In genomic region chr14:78254911-78255431, GRCh38 we compare ENCODE assay signal across 10 cellular contexts.
DNase-seq lines count a peak whose midpoint lies in the region; ATAC-seq and TF ChIP-seq lines count a peak whose summit lies in the region.
"Had no signal": no experiment of that assay in that cellular context is flagged by ENCODE, and none has a peak within 500 bp of the region (broad histone marks: within the 10 kb centered on the region; RNA-seq: fewer than 3 reads in every experiment).

No MANE protein-coding gene starts in this region.

- ATAC-seq in GM18861 (IDR thresholded peaks at IDR 0.05; ENCODE audit: unreplicated experiment) (no peak), HG03175 (IDR thresholded peaks at IDR 0.05; ENCODE audit: unreplicated experiment) (no peak), T-cell (replicated peaks in 1 of 4) (no peak)
- ATAC-seq: naive thymus-derived CD4-positive, alpha-beta T cell had no signal

- no peaks in the 10 kb centered on the region for H3K36me3 ChIP-seq in BLaER1 treated with 17β-estradiol and CSF1 and Interleukin-3, amounts not matched to agents 10 nM and 100 nM
- H3K36me3 ChIP-seq in HEK293 (ENCODE audit: control insufficient read depth in 2 of 2, insufficient read depth in 1 of 2, low read length in 2 of 2): no peaks in the 10 kb centered on the region
- H3K36me3 ChIP-seq in SK-N-SH (replicated peaks in 1 of 2; ENCODE audit: control insufficient read depth in 1 of 2, insufficient read depth in 2 of 2, low read length in 1 of 2): no peaks in the 10 kb centered on the region

- WGBS in SK-N-SH (ENCODE audit: low lambda C conversion rate): 40% methylated on average over 9 of the region's 9 CpGs

- H3K4me1 Mint-ChIP-seq in T-cell: no peaks in the 10 kb centered on the region

- TF ChIP-seq RAD21 in SK-N-SH (IDR thresholded peaks at IDR 0.05; ENCODE audit: low read length): no peak

- H3K4me3 ChIP-seq in BLaER1 treated with 17β-estradiol and CSF1 and Interleukin-3, amounts not matched to agents 10 nM and 100 nM: no peak overlapping the region
- H3K4me3 ChIP-seq in HEK293 (ENCODE audit: low read depth, low read length) (no peak overlapping the region), epithelial cell of proximal tubule (ENCODE audit: low read depth, low read length) (no peak overlapping the region), SK-N-SH (ENCODE audit: low read depth in 2 of 2, low read length in 1 of 2) (no peak overlapping the region)

- POLR2A ChIA-PET in HEK293 (lab: Yijun Ruan, JAX): no interaction called here
- POLR2A ChIA-PET in SK-N-SH (lab: Yijun Ruan, JAX): no interaction called here
- POLR2A ChIA-PET in T-cell (lab: Charles Lee): no interaction called here

- H3K4me1 ChIP-seq in BLaER1 treated with 17β-estradiol and CSF1 and Interleukin-3, amounts not matched to agents 10 nM and 100 nM: peaks cover 0 to 10% (median 7%) of the 10 kb centered on the region in 10 experiments; a peak in 15 of 20 replicates
- H3K4me1 ChIP-seq in HEK293 (ENCODE audit: control insufficient read depth, insufficient read depth, low read length) (no peaks in the 10 kb centered on the region), SK-N-SH (ENCODE audit: control insufficient read depth in 1 of 2, insufficient read depth in 2 of 2, low read depth in 1 of 2, low read length in 1 of 2) (no peaks in the 10 kb centered on the region)

- no peak overlapping the region for H2AFZ ChIP-seq in SK-N-SH (ENCODE audit: low read depth)

- H3K27ac Mint-ChIP-seq in T-cell: no peak overlapping the region
- H3K27ac Mint-ChIP-seq: endodermal cell; naive thymus-derived CD4-positive, alpha-beta T cell had no signal

- peaks cover 7 to 11% of the 10 kb centered on the region in 2 donors for H3K27me3 Mint-ChIP-seq in T-cell

- H4K20me1 ChIP-seq in BLaER1 treated with 17β-estradiol and CSF1 and Interleukin-3, amounts not matched to agents 10 nM and 100 nM: no peaks in the 10 kb centered on the region
- no peaks in the 10 kb centered on the region for H4K20me1 ChIP-seq in SK-N-SH (ENCODE audit: insufficient read depth)

- peaks cover 0 to 13% (median 0%) of the 10 kb centered on the region in 3 donors for H3K9me3 Mint-ChIP-seq in T-cell
- H3K9me3 Mint-ChIP-seq: endodermal cell had no signal

- H3K9ac ChIP-seq in BLaER1 treated with 17β-estradiol and CSF1 and Interleukin-3, amounts not matched to agents 10 nM and 100 nM: no peak overlapping the region
- H3K9ac ChIP-seq in SK-N-SH: no peak overlapping the region

- no peaks in the 10 kb centered on the region for H3K9me3 ChIP-seq in BLaER1 treated with 17β-estradiol and CSF1 and Interleukin-3, amounts not matched to agents 10 nM and 100 nM (replicated peaks in 1 of 11)
- H3K9me3 ChIP-seq in HEK293 (ENCODE audit: control insufficient read depth, insufficient read depth, low read depth, low read length) (no peaks in the 10 kb centered on the region), SK-N-SH (no peaks in the 10 kb centered on the region)

- no peak overlapping the region for H3K27ac ChIP-seq in BLaER1 treated with 17β-estradiol and CSF1 and Interleukin-3, amounts not matched to agents 10 nM and 100 nM
- H3K27ac ChIP-seq in HEK293 (ENCODE audit: extremely low read depth, low read depth, low read length): no peak overlapping the region
- no peak overlapping the region for H3K27ac ChIP-seq in SK-N-SH (ENCODE audit: low read depth in 2 of 2, low read length in 1 of 2)

- no peak overlapping the region for H3K4me3 Mint-ChIP-seq in T-cell
- H3K4me3 Mint-ChIP-seq: endodermal cell; naive thymus-derived CD4-positive, alpha-beta T cell had no signal

- H3K9me2 ChIP-seq in SK-N-SH: no peaks in the 10 kb centered on the region

- H3K4me2 ChIP-seq in BLaER1 treated with 17β-estradiol and CSF1 and Interleukin-3, amounts not matched to agents 10 nM and 100 nM: peak overlapping the region; percentile 4 to 42 (median 22); a peak in 16 of 22 replicates
- no peak overlapping the region for H3K4me2 ChIP-seq in SK-N-SH

- TF ChIP-seq EP300 in SK-N-SH (IDR thresholded peaks at IDR 0.05; ENCODE audit: borderline replicate concordance in 1 of 2, low read depth in 1 of 2, low read length in 1 of 2): no peak

- peak; percentile 93 for DNase-seq in NCI-H345 treated with DMSO at 0.1 percent for 48 hours (lab: John Stamatoyannopoulos, UW; ENCODE audit: unreplicated experiment)
- DNase-seq in epithelial cell of proximal tubule (ENCODE audit: low read depth): peak; percentile 75
- no peak for DNase-seq in SK-N-SH
- no peak for DNase-seq in T-cell
- DNase-seq: endodermal cell had no signal

- H3F3A ChIP-seq in SK-N-SH (replicated peaks; ENCODE audit: insufficient read depth): no peaks in the 10 kb centered on the region

- H3K36me3 Mint-ChIP-seq in T-cell: no peaks in the 10 kb centered on the region
- H3K36me3 Mint-ChIP-seq: naive thymus-derived CD4-positive, alpha-beta T cell had no signal

- no peaks in the 10 kb centered on the region for H3K79me2 ChIP-seq in SK-N-SH (ENCODE audit: insufficient read depth)

- CTCF ChIA-PET in HEK293 (lab: Yijun Ruan, JAX): interaction anchor here (0.6 to 0.7 kb wide), 3 partner anchors 36 to 393 kb away, joined by 3 to 5 read pairs (median 4); no protein-coding TSS in a partner anchor
- CTCF ChIA-PET in SK-N-SH (lab: Yijun Ruan, JAX): interaction anchor here (0.6 kb wide), 1 partner anchor 196 kb away, joined by 3 read pairs; no protein-coding TSS in a partner anchor
- CTCF ChIA-PET in T-cell (lab: Charles Lee): no interaction called here

- no peaks in the 10 kb centered on the region for H3K27me3 ChIP-seq in BLaER1 treated with 17β-estradiol and CSF1 and Interleukin-3, amounts not matched to agents 10 nM and 100 nM
- H3K27me3 ChIP-seq in SK-N-SH (ENCODE audit: insufficient read depth): no peaks in the 10 kb centered on the region

- TF ChIP-seq CTCF in HEK293 (tag by site-specific recombination; IDR thresholded peaks at IDR 0.05) (no peak), epithelial cell of proximal tubule (conservative IDR thresholded peaks at IDR 0.05; ENCODE audit: low read depth, low read length) (no peak), SK-N-SH (IDR thresholded peaks at IDR 0.05) (no peak)

TF ChIP-seq in HEK293, 187 proteins besides CTCF, POLR2A, EP300 and RAD21:
- TF ChIP-seq ZNF488 (tag by site-specific recombination; IDR thresholded peaks at IDR 0.05) (no peak), ZFHX2 (tag by site-specific recombination; conservative IDR thresholded peaks at IDR 0.05) (0 out of 2 replicates have a peak, but pooled peaks have one; percentile 30)

TF ChIP-seq in SK-N-SH, 30 proteins besides CTCF, POLR2A, EP300 and RAD21:
- no peak for TF ChIP-seq PBX3 (IDR thresholded peaks at IDR 0.05)
- TF ChIP-seq NRF1 (IDR thresholded peaks at IDR 0.05; ENCODE audit: low read depth, low read length): no peak
- no peak for TF ChIP-seq SMC3 (IDR thresholded peaks at IDR 0.05; ENCODE audit: low read depth, low read length)
- no peak for TF ChIP-seq IRF3 (IDR thresholded peaks at IDR 0.05; ENCODE audit: low read depth, low read length)
- no peak for TF ChIP-seq RFX5 (IDR thresholded peaks at IDR 0.05; ENCODE audit: low read length)
- no peak for TF ChIP-seq JUND (IDR thresholded peaks at IDR 0.05)
- TF ChIP-seq TCF12 (IDR thresholded peaks at IDR 0.05): no peak
- no peak for TF ChIP-seq EZH2phosphoT487 (IDR thresholded peaks at IDR 0.05; ENCODE audit: borderline replicate concordance, low read depth)
- TF ChIP-seq FOSL2 (IDR thresholded peaks at IDR 0.05; ENCODE audit: borderline replicate concordance, low read depth): no peak
- no peak for TF ChIP-seq GABPA (IDR thresholded peaks at IDR 0.05; ENCODE audit: low read depth)
- no peak for TF ChIP-seq FOXJ3 (CRISPR knock-in tag; IDR thresholded peaks at IDR 0.05)

Comparison
In these comparisons a context has a peak if more than half of its experiments do, and no peak if none do; other contexts are left out.
1. DNase-seq: peak in NCI-H345 treated with DMSO at 0.1 percent for 48 hours (single experiment) and epithelial cell of proximal tubule (single experiment); none in SK-N-SH (single experiment) and T-cell (0 of 34).
2. CTCF ChIA-PET loops: an anchor here in HEK293 (0.6 to 0.7 kb wide) and SK-N-SH (0.6 kb wide); none called in T-cell.